ENCODE assay signal across 37 cellular contexts in the genomic region with DNA sequence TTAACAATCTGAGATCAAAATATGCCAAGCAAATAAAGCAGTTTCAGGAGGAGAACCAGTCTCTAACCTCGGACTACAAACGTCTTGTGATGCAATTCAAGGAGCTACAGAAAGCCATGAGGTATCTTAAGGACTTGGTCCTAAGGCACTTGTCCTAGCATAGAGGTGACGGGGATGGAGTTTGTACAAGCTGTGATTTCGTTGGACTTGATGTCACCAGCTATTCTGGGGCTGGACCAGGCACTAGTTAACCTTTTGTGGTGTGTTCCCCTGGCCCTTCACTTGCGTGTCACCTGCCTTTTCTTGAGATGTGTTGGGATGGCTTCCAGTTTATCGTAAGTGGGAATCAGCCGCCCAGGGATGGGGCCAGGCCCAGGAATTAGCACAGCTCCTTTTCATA. TPM values are rescaled to one million over a fixed set of nuclear protein-coding genes. Genes with fewer than 3 reads are reported as not detected.
"Had no signal": no experiment of that assay in that cellular context is flagged by ENCODE, and none has a peak within 500 bp of the region (broad histone marks: within the 10 kb centered on the region; RNA-seq: fewer than 3 reads in every experiment).

No MANE protein-coding gene starts in this region.

- H3K4me3 ChIP-seq: adrenal gland, body of pancreas, breast epithelium, K562, Peyer's patch, SJCRH30, SK-N-MC had no signal

- H3K27ac ChIP-seq: adrenal gland, body of pancreas, breast epithelium, Peyer's patch, RWPE1, SJCRH30, SK-N-MC, WERI-Rb-1 had no signal

- H3K27me3 ChIP-seq: adrenal gland, body of pancreas, breast epithelium, Peyer's patch, SJCRH30 had no signal

- ATAC-seq: activated CD8-positive, alpha-beta T cell treated with anti-CD3 and anti-CD28 coated beads for 36 hours; activated naive CD4-positive, alpha-beta T cell treated with anti-CD3 and anti-CD28 coated beads, Interleukin-2, amount 50 U/mL, for 72 hours; activated T-cell treated with anti-CD3 and anti-CD28 coated beads, Interleukin-2, amount 50 U/mL, for 4 hours; body of pancreas; K562; PC-3 had no signal

- H3K36me3 ChIP-seq: adrenal gland, breast epithelium, Peyer's patch, SJCRH30, WERI-Rb-1 had no signal

- H3K4me1 ChIP-seq: adrenal gland, body of pancreas, breast epithelium, Peyer's patch had no signal

- H3K9me3 ChIP-seq: adrenal gland, body of pancreas, breast epithelium, Peyer's patch, SJCRH30 had no signal

- DNase-seq: activated CD4-positive, alpha-beta T cell treated with anti-CD3 and anti-CD28 coated beads for 1 hour; activated CD4-positive, alpha-beta T cell treated with anti-CD3 and anti-CD28 coated beads for 48 hours; activated CD4-positive, alpha-beta T cell treated with anti-CD3 and anti-CD28 coated beads, Interleukin-2, amount 50 U/mL, for 4 hours; activated CD4-positive, CD25-positive, alpha-beta regulatory T cell; activated CD8-positive, alpha-beta memory T cell treated with anti-CD3 and anti-CD28 coated beads, Interleukin-2, amount 50 U/mL, for 4 hours; activated CD8-positive, alpha-beta T cell treated with anti-CD3 and anti-CD28 coated beads for 36 hours; activated gamma-delta T cell treated with Interleukin-2 at 50 U/mL for 16 hours; activated naive CD4-positive, alpha-beta T cell treated with anti-CD3 and anti-CD28 coated beads for 36 hours; activated T-cell treated with anti-CD3 and anti-CD28 coated beads for 4 hours; activated T-cell treated with anti-CD3 and anti-CD28 coated beads, Interleukin-2, amount 50 U/mL, for 4 hours; adrenal gland; body of pancreas; caudate nucleus; NCI-H1092 treated with DMSO at 0.1 percent for 48 hours; NCI-H1417; NCI-H146; NCI-H187; NCI-H2029 treated with DMSO at 0.1 percent for 48 hours; NCI-H2107; NCI-H2171; NCI-H510A; NCI-H526; NCI-H748 treated with DMSO at 0.1 percent for 48 hours; NK-92 treated with Interleukin-12 subunit alpha and Interleukin-12 subunit beta, amount 100 ng/mL, for 24 hours; PC-3; Peyer's patch; SHP77; SJCRH30; WERI-Rb-1 had no signal

RNA-seq across cellular contexts. Expression of a gene that starts 33.7 kb away (rescaled TPM):
- total RNA-seq: astrocyte, PC-3 had no signal

RNA-seq across cellular contexts. Expression of a gene that starts 42.5 kb away (rescaled TPM):
- total RNA-seq: activated CD8-positive, alpha-beta T cell treated with anti-CD3 and anti-CD28 coated beads for 36 hours; activated naive CD4-positive, alpha-beta T cell treated with anti-CD3 and anti-CD28 coated beads for 36 hours; activated naive CD4-positive, alpha-beta T cell treated with anti-CD3 and anti-CD28 coated beads, Interleukin-2, amount 50 U/mL, for 72 hours; activated T-cell treated with anti-CD3 and anti-CD28 coated beads, Interleukin-2, amount 50 U/mL, for 4 hours; activated T-helper 1 cell treated with anti-CD3 and anti-CD28 coated beads, Interleukin-12 subunit alpha, Interleukin-12 subunit beta, Interleukin-2, Interleukin-4 antibody, amounts not matched to agents 30 ng/mL and 10 ng/mL and 1 ng/mL, durations not matched to agents 14 hours and 24 hours and 36 hours; body of pancreas; breast epithelium; M059J; PC-3; Peyer's patch had no signal
